9 cellular contexts compared by ENCODE assay signal in genomic region chr10:104127411-104127810, GRCh38. TPM values are rescaled to one million over a fixed set of nuclear protein-coding genes. Genes with fewer than 3 reads are reported as not detected.
A peak's percentile ranks its signal among the peaks of the same experiment; 100 is the strongest.
DNase-seq lines count a peak whose midpoint lies in the region; FAIRE-seq and TF ChIP-seq lines count a peak whose summit lies in the region.
"Had no signal": no experiment of that assay in that cellular context is flagged by ENCODE, and none has a peak within 500 bp of the region (broad histone marks: within the 10 kb centered on the region; RNA-seq: fewer than 3 reads in every experiment).

No MANE protein-coding gene starts in this region.

- FAIRE-seq in bronchial epithelial cell (lab: Jason Lieb, UNC), result no peak

- H3K27me3 ChIP-seq in bronchial epithelial cell (ENCODE audit: control insufficient read depth, insufficient read depth, low read length), result no peaks in the 10 kb centered on the region

- DNase-seq in NCI-H82 (lab: John Stamatoyannopoulos, UW) (peak; percentile 26), NCI-H82 treated with DMSO at 0.1 percent for 48 hours (lab: John Stamatoyannopoulos, UW; ENCODE audit: unreplicated experiment) (no peak), LHCN-M2 (ENCODE audit: low read depth) (peak; percentile 37), bronchial epithelial cell (ENCODE audit: low read depth) (no peak), osteocyte (ENCODE audit: extremely low spot score, unreplicated experiment) (no peak), NCI-H446 treated with DMSO at 0.1 percent for 48 hours (lab: John Stamatoyannopoulos, UW) (no peak), GM19238 (ENCODE audit: insufficient read length, low spot score) (no peak), NCI-H2081 treated with DMSO at 0.1 percent for 48 hours (lab: John Stamatoyannopoulos, UW) (no peak)

- peaks cover 10% of the 10 kb centered on the region for H3K4me1 Mint-ChIP-seq in osteocyte (ENCODE audit: unreplicated experiment)

- H3K4me3 ChIP-seq in bronchial epithelial cell (ENCODE audit: low read depth, low read length), result no peak overlapping the region

- TF ChIP-seq CTCF in bronchial epithelial cell (IDR thresholded peaks at IDR 0.05; ENCODE audit: insufficient read depth, low read length, severe bottlenecking), result peak; percentile 20
- peak; percentile 20 for TF ChIP-seq CTCF in osteocyte (IDR thresholded peaks at IDR 0.05)

- no peaks in the 10 kb centered on the region for H3K9me3 Mint-ChIP-seq in osteocyte (ENCODE audit: unreplicated experiment)
- H3K9me3 Mint-ChIP-seq: CD4-positive, alpha-beta memory T cell had no signal

- H3K27ac Mint-ChIP-seq in osteocyte (ENCODE audit: unreplicated experiment), result no peak overlapping the region

- peaks cover 7% of the 10 kb centered on the region for H3K36me3 Mint-ChIP-seq in osteocyte (ENCODE audit: unreplicated experiment)

- H3K27me3 Mint-ChIP-seq in osteocyte (ENCODE audit: unreplicated experiment), result peaks cover 12% of the 10 kb centered on the region

- no peaks in the 10 kb centered on the region for H3K36me3 ChIP-seq in bronchial epithelial cell (ENCODE audit: control insufficient read depth, insufficient read depth, low read length)

- no peak overlapping the region for H3K4me3 Mint-ChIP-seq in osteocyte (ENCODE audit: unreplicated experiment)
- H3K4me3 Mint-ChIP-seq: CD4-positive, alpha-beta memory T cell had no signal

RNA-seq across cellular contexts. Expression of gene SFR1, which starts 5.4 kb away (rescaled TPM):
- 13.1 and 14.9 TPM in 2 replicates for total RNA-seq in LHCN-M2 (2014; rRNA removed)
- polyA plus RNA-seq in LHCN-M2 (2012), result 2.0 TPM
- 3.2 and 4.1 TPM in 2 replicates for total RNA-seq in bronchial epithelial cell
- 7.0 and 7.9 TPM in 2 replicates for total RNA-seq in osteocyte

RNA-seq across cellular contexts. Expression of gene COL17A1, which starts 41.7 kb away (rescaled TPM):
- total RNA-seq in LHCN-M2 (2014; rRNA removed) (0.26 TPM in 1 of 2 replicates, not detected in the other), bronchial epithelial cell (594 and 626 TPM in 2 replicates), osteocyte (not detected in 2 replicates)
- 0.05 TPM for polyA plus RNA-seq in LHCN-M2 (2012)
- total RNA-seq: CD4-positive, alpha-beta memory T cell had no signal
- polyA plus RNA-seq: CD4-positive, alpha-beta memory T cell had no signal

Comparison
In these comparisons a context has a peak if more than half of its experiments do, and no peak if none do; other contexts are left out.
1. DNase-seq: peak in NCI-H82 (single experiment) and LHCN-M2 (single experiment); none in NCI-H82 treated with DMSO at 0.1 percent for 48 hours (single experiment), bronchial epithelial cell (single experiment), osteocyte (single experiment), NCI-H446 treated with DMSO at 0.1 percent for 48 hours (single experiment), GM19238 (single experiment) and NCI-H2081 treated with DMSO at 0.1 percent for 48 hours (single experiment).
2. RNA of gene COL17A1, which starts 41.7 kb away (total RNA-seq): 594 to 626 TPM in bronchial epithelial cell; 0.26 TPM in LHCN-M2 and not detected in osteocyte; every median in the first group is over 100 times any median in the second.